Comparison of ENCODE assay signal across 15 cellular contexts in genomic region chr1:12709696-12710095, GRCh38.
"Had no signal": no experiment of that assay in that cellular context is flagged by ENCODE, and none has a peak within 500 bp of the region (broad histone marks: within the 10 kb centered on the region; RNA-seq: fewer than 3 reads in every experiment).

No MANE protein-coding gene starts in this region.

- DNase-seq: activated CD4-positive, alpha-beta T cell treated with anti-CD3 and anti-CD28 coated beads for 1 hour; activated CD4-positive, alpha-beta T cell treated with anti-CD3 and anti-CD28 coated beads, Interleukin-2, amount 50 U/mL, for 4 hours; activated gamma-delta T cell treated with Interleukin-2 at 50 U/mL for 16 hours; activated T-cell treated with anti-CD3 and anti-CD28 coated beads for 4 hours; effector CD8-positive, alpha-beta T cell; esophagus squamous epithelium; kidney; left ventricle myocardium inferior; naive B cell; stimulated activated CD4-positive, alpha-beta T cell treated with anti-CD3 and anti-CD28 coated beads, Interleukin-12 subunit alpha, Interleukin-12 subunit beta, amount 100 ng/mL, for 4 hours; stimulated activated CD4-positive, alpha-beta T cell treated with anti-CD3 and anti-CD28 coated beads, Interleukin-1b, Interleukin-23, amount 100 ng/mL, for 48 hours; stimulated activated CD8-positive, alpha-beta memory T cell treated with anti-CD3 and anti-CD28 coated beads, Interleukin-4, amount 100 ng/mL, for 48 hours; stimulated activated naive CD4-positive, alpha-beta T cell; substantia nigra; tibial artery had no signal
